ENCODE assay signal across 12 cellular contexts in genomic region chrX:44945736-44946135, GRCh38.
DNase-seq lines count a peak whose midpoint lies in the region; ATAC-seq and TF ChIP-seq lines count a peak whose summit lies in the region.
"Had no signal": no experiment of that assay in that cellular context is flagged by ENCODE, and none has a peak within 500 bp of the region (broad histone marks: within the 10 kb centered on the region; RNA-seq: fewer than 3 reads in every experiment).

No MANE protein-coding gene starts in this region.

- no peak overlapping the region for H2AFZ ChIP-seq in Karpas-422 (ENCODE audit: low read length)
- H2AFZ ChIP-seq in osteoblast (ENCODE audit: low read length) = no peak overlapping the region

- H3K27me3 Mint-ChIP-seq in activated T-cell treated with anti-CD3 and anti-CD28 coated beads, Interleukin-2, amount 50 U/mL, for 72 hours (ENCODE audit: low read depth) = no peaks in the 10 kb centered on the region
- H3K27me3 Mint-ChIP-seq in activated CD8-positive, alpha-beta memory T cell treated with anti-CD3 and anti-CD28 coated beads, Interleukin-2, amount 10 ng/mL, durations not matched to agents 7 days and 5 days = no peaks in the 10 kb centered on the region
- H3K27me3 Mint-ChIP-seq: activated naive CD8-positive, alpha-beta T cell treated with anti-CD3 and anti-CD28 coated beads, Interleukin-2, amount 10 ng/mL, durations not matched to agents 7 days and 5 days had no signal

- WGBS in adrenal gland, 4 donors = 83 to 89% (median 86%) methylated on average over 4 of the region's 4 CpGs

- H3K4me1 Mint-ChIP-seq in activated T-cell treated with anti-CD3 and anti-CD28 coated beads, Interleukin-2, amount 50 U/mL, for 72 hours (ENCODE audit: low read depth) = peaks cover 40% of the 10 kb centered on the region
- H3K4me1 Mint-ChIP-seq in activated CD8-positive, alpha-beta memory T cell treated with anti-CD3 and anti-CD28 coated beads, Interleukin-2, amount 10 ng/mL, durations not matched to agents 7 days and 5 days = peaks cover 7% of the 10 kb centered on the region

- H3K27ac Mint-ChIP-seq in activated T-cell treated with anti-CD3 and anti-CD28 coated beads, Interleukin-2, amount 50 U/mL, for 72 hours = no peak overlapping the region
- no peak overlapping the region for H3K27ac Mint-ChIP-seq in activated CD8-positive, alpha-beta memory T cell treated with anti-CD3 and anti-CD28 coated beads, Interleukin-2, amount 10 ng/mL, durations not matched to agents 7 days and 5 days
- H3K27ac Mint-ChIP-seq: activated naive CD8-positive, alpha-beta T cell treated with anti-CD3 and anti-CD28 coated beads, Interleukin-2, amount 10 ng/mL, durations not matched to agents 7 days and 5 days had no signal

- no peak overlapping the region for H3K4me2 ChIP-seq in Karpas-422 (ENCODE audit: low read depth, low read length, poor library complexity, severe bottlenecking)
- H3K4me2 ChIP-seq in osteoblast (ENCODE audit: insufficient read depth, low read length) = no peak overlapping the region

- peak; percentile 32 to 45 for ATAC-seq in activated T-cell treated with anti-CD3 and anti-CD28 coated beads, Interleukin-2, amount 50 U/mL, for 72 hours (replicated peaks in 1 of 2)
- ATAC-seq in activated CD8-positive, alpha-beta memory T cell treated with anti-CD3 and anti-CD28 coated beads, Interleukin-2, amount 10 ng/mL, durations not matched to agents 7 days and 5 days = no peak
- no peak for ATAC-seq in Right ventricle myocardium inferior

- CTCF ChIA-PET in activated CD8-positive, alpha-beta memory T cell treated with anti-CD3 and anti-CD28 coated beads, Interleukin-2, amount 10 ng/mL, durations not matched to agents 7 days and 5 days (lab: Charles Lee) = no interaction called here

- no peak overlapping the region for H3K27ac ChIP-seq in Karpas-422 (ENCODE audit: low read length)
- no peak overlapping the region for H3K27ac ChIP-seq in adrenal gland
- H3K27ac ChIP-seq in osteoblast (ENCODE audit: low read depth, low read length) = no peak overlapping the region
- H3K27ac ChIP-seq: sigmoid colon had no signal

- no peak overlapping the region for H3K4me3 Mint-ChIP-seq in activated T-cell treated with anti-CD3 and anti-CD28 coated beads, Interleukin-2, amount 50 U/mL, for 72 hours
- H3K4me3 Mint-ChIP-seq in activated CD8-positive, alpha-beta memory T cell treated with anti-CD3 and anti-CD28 coated beads, Interleukin-2, amount 10 ng/mL, durations not matched to agents 7 days and 5 days = no peak overlapping the region
- H3K4me3 Mint-ChIP-seq: activated naive CD8-positive, alpha-beta T cell treated with anti-CD3 and anti-CD28 coated beads, Interleukin-2, amount 10 ng/mL, durations not matched to agents 7 days and 5 days had no signal

- H3K4me1 ChIP-seq in Karpas-422 (ENCODE audit: low read length) (peaks cover 15% of the 10 kb centered on the region), adrenal gland (replicated peaks in 1 of 2) (peaks cover 0 to 15% of the 10 kb centered on the region in 2 donors), osteoblast (ENCODE audit: insufficient read depth, low read length) (no peaks in the 10 kb centered on the region)

- no peaks in the 10 kb centered on the region for H3K9me2 ChIP-seq in Karpas-422 (replicated peaks; ENCODE audit: insufficient read depth, low read length)

- TF ChIP-seq POLR2A in adrenal gland (IDR thresholded peaks at IDR 0.05) = no peak

- TF ChIP-seq CTCF in adrenal gland (IDR thresholded peaks at IDR 0.05) (peak in 5 of 6 experiments; percentile 14 to 47 (median 29)), osteoblast (IDR thresholded peaks at IDR 0.05; ENCODE audit: extremely low read depth, low read depth, low read length) (peak; percentile 22)

- peaks cover 3 to 14% of the 10 kb centered on the region in 2 donors for H3K36me3 Mint-ChIP-seq in activated T-cell treated with anti-CD3 and anti-CD28 coated beads, Interleukin-2, amount 50 U/mL, for 72 hours (ENCODE audit: insufficient read depth in 2 of 2)
- peaks cover 16% of the 10 kb centered on the region for H3K36me3 Mint-ChIP-seq in activated CD8-positive, alpha-beta memory T cell treated with anti-CD3 and anti-CD28 coated beads, Interleukin-2, amount 10 ng/mL, durations not matched to agents 7 days and 5 days

- no peak overlapping the region for H3K4me3 ChIP-seq in Karpas-422 (ENCODE audit: low read length)
- no peak overlapping the region for H3K4me3 ChIP-seq in adrenal gland
- no peak overlapping the region for H3K4me3 ChIP-seq in osteoblast (ENCODE audit: insufficient read depth, low read length)
- H3K4me3 ChIP-seq: sigmoid colon had no signal

- peaks cover 0 to 5% of the 10 kb centered on the region in 2 donors for H3K9me3 Mint-ChIP-seq in activated T-cell treated with anti-CD3 and anti-CD28 coated beads, Interleukin-2, amount 50 U/mL, for 72 hours
- no peaks in the 10 kb centered on the region for H3K9me3 Mint-ChIP-seq in activated CD8-positive, alpha-beta memory T cell treated with anti-CD3 and anti-CD28 coated beads, Interleukin-2, amount 10 ng/mL, durations not matched to agents 7 days and 5 days (ENCODE audit: low read depth)
- H3K9me3 Mint-ChIP-seq: activated naive CD8-positive, alpha-beta T cell treated with anti-CD3 and anti-CD28 coated beads, Interleukin-2, amount 10 ng/mL, durations not matched to agents 7 days and 5 days had no signal

- DNase-seq in activated T-cell treated with anti-CD3 and anti-CD28 coated beads, Interleukin-2, amount 50 U/mL, for 72 hours = peak in 1 of 2 donors; percentile 4
- no peak for DNase-seq in activated T-cell treated with anti-CD3 and anti-CD28 coated beads, Interleukin-2, amount 50 U/mL, for 1 hour
- DNase-seq in Karpas-422 (peak; percentile 76), adrenal gland (no peak), osteoblast (ENCODE audit: insufficient read length, low spot score, missing footprints) (no peak), Right ventricle myocardium inferior (ENCODE audit: missing footprints) (no peak), NCI-H1105 (lab: John Stamatoyannopoulos, UW) (no peak)
- DNase-seq in activated CD8-positive, alpha-beta memory T cell treated with anti-CD3 and anti-CD28 coated beads, Interleukin-2, amount 10 ng/mL, durations not matched to agents 7 days and 5 days = no peak
- DNase-seq: activated naive CD8-positive, alpha-beta T cell treated with anti-CD3 and anti-CD28 coated beads, Interleukin-2, amount 10 ng/mL, durations not matched to agents 7 days and 5 days; effector CD4-positive, alpha-beta T cell; NCI-H2081; sigmoid colon had no signal

- H3K9me3 ChIP-seq in Karpas-422 (ENCODE audit: low read length) (peaks cover 9% of the 10 kb centered on the region; the same call in 1 of the 2 replicates), adrenal gland (replicated peaks in 1 of 3) (peaks cover 0 to 15% (median 0%) of the 10 kb centered on the region in 3 donors), osteoblast (ENCODE audit: low read depth, low read length) (no peaks in the 10 kb centered on the region)
- H3K9me3 ChIP-seq: sigmoid colon had no signal

- H3K79me2 ChIP-seq in Karpas-422 (ENCODE audit: low read length) (peaks cover 98% of the 10 kb centered on the region), osteoblast (ENCODE audit: insufficient read depth, low read length) (peaks cover 90% of the 10 kb centered on the region)

- H4K20me1 ChIP-seq in Karpas-422 (ENCODE audit: insufficient read depth, low read depth, low read length) = 0 out of 2 replicates have a peak, but pooled peaks cover 5% of the 10 kb centered on the region
- H4K20me1 ChIP-seq in osteoblast (ENCODE audit: insufficient read depth, low read length) = peaks cover 28% of the 10 kb centered on the region

- no peak overlapping the region for H3K9ac ChIP-seq in Karpas-422 (ENCODE audit: low read length)

- H3K36me3 ChIP-seq in Karpas-422 (ENCODE audit: insufficient read depth, low read length) (no peaks in the 10 kb centered on the region), adrenal gland (replicated peaks in 1 of 2) (no peaks in the 10 kb centered on the region), osteoblast (ENCODE audit: insufficient read depth, low read length) (no peaks in the 10 kb centered on the region)
- H3K36me3 ChIP-seq: sigmoid colon had no signal

- intact Hi-C loops in adrenal gland (cut with DNase I) (no loop called here), Right ventricle myocardium inferior (cut with DNase I) (loop anchor here (10.0 kb wide), 1 partner anchor 71 kb away; the partner anchor contains the start of gene KDM6A)

- no peaks in the 10 kb centered on the region for H3K27me3 ChIP-seq in Karpas-422 (ENCODE audit: low read length)
- no peaks in the 10 kb centered on the region for H3K27me3 ChIP-seq in adrenal gland
- H3K27me3 ChIP-seq in osteoblast (ENCODE audit: insufficient read depth, low read length) = no peaks in the 10 kb centered on the region
- H3K27me3 ChIP-seq: sigmoid colon had no signal

Comparison
In these comparisons a context has a peak if more than half of its experiments do, and no peak if none do; other contexts are left out.
1. ATAC-seq: peak in activated T-cell treated with anti-CD3 and anti-CD28 coated beads, Interleukin-2, amount 50 U/mL, for 72 hours (2 of 2); none in activated CD8-positive, alpha-beta memory T cell treated with anti-CD3 and anti-CD28 coated beads, Interleukin-2, amount 10 ng/mL, durations not matched to agents 7 days and 5 days (single experiment) and Right ventricle myocardium inferior (single experiment).